Comparison of ENCODE assay signal across 2 cellular contexts in genomic region chr1:110050602-110051261, GRCh38.
TF ChIP-seq lines count a peak whose summit lies in the region.

No MANE protein-coding gene starts in this region.

TF ChIP-seq in SK-N-SH, 30 proteins besides CTCF, POLR2A, EP300 and RAD21 (continued from another document):
- TF ChIP-seq EZH2phosphoT487 (IDR thresholded peaks at IDR 0.05; ENCODE audit: borderline replicate concordance, low read depth) = no peak
- TF ChIP-seq, protein P1, sequence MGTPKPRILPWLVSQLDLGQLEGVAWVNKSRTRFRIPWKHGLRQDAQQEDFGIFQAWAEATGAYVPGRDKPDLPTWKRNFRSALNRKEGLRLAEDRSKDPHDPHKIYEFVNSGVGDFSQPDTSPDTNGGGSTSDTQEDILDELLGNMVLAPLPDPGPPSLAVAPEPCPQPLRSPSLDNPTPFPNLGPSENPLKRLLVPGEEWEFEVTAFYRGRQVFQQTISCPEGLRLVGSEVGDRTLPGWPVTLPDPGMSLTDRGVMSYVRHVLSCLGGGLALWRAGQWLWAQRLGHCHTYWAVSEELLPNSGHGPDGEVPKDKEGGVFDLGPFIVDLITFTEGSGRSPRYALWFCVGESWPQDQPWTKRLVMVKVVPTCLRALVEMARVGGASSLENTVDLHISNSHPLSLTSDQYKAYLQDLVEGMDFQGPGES (IDR thresholded peaks at IDR 0.05; ENCODE audit: low read depth, low read length) = no peak
- no peak for TF ChIP-seq SIN3A (IDR thresholded peaks at IDR 0.05; ENCODE audit: borderline replicate concordance, low read depth, low read length)
- TF ChIP-seq YY1 (IDR thresholded peaks at IDR 0.05; ENCODE audit: low read depth) = no peak
- no peak for TF ChIP-seq NFIC (IDR thresholded peaks at IDR 0.05; ENCODE audit: borderline replicate concordance)
- TF ChIP-seq JUND (IDR thresholded peaks at IDR 0.05) = no peak

TF ChIP-seq in SK-N-SH treated with all-trans-retinoic acid at 6 μM for 48 hours, 23 proteins besides CTCF, POLR2A, EP300 and RAD21 (continued from another document):
- no peak for TF ChIP-seq TSHZ2 (CRISPR knock-in tag; IDR thresholded peaks at IDR 0.05)
- no peak for TF ChIP-seq CSRNP3 (CRISPR knock-in tag; IDR thresholded peaks at IDR 0.05)
- TF ChIP-seq PPARA (CRISPR knock-in tag; IDR thresholded peaks at IDR 0.05; ENCODE audit: borderline replicate concordance) = no peak
- no peak for TF ChIP-seq ZC3H10 (CRISPR knock-in tag; IDR thresholded peaks at IDR 0.05)
- TF ChIP-seq ZNF70 (CRISPR knock-in tag; IDR thresholded peaks at IDR 0.05) = no peak
- no peak for TF ChIP-seq OSR1 (CRISPR knock-in tag; IDR thresholded peaks at IDR 0.05)
- TF ChIP-seq ZNF565 (CRISPR knock-in tag; conservative IDR thresholded peaks at IDR 0.05; ENCODE audit: low read depth) = no peak
